In the genomic region with DNA sequence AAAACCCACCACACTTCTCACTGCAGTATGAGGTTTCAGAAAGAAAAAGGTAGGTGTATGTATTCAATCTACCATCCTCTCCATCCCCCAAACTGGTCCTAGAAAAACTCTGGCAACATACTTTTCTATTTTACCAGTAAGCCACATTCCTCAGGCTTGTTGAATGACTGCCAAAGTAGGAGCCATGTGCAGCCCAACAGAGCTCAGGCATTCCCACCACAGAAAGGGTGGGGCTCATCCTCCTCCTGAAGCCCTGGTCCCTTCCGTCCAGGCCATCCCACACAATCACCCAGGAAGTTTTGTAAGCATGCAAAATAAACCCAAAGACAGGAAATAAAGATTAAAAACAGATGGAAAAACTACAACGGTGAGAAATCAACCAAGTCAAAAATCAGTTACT, we compare ENCODE assay signal across 11 cellular contexts. TPM values are rescaled to one million over a fixed set of nuclear protein-coding genes. Genes with fewer than 3 reads are reported as not detected.
DNase-seq lines count a peak whose midpoint lies in the region; ATAC-seq, FAIRE-seq and TF ChIP-seq lines count a peak whose summit lies in the region.
"Had no signal": no experiment of that assay in that cellular context is flagged by ENCODE, and none has a peak within 500 bp of the region (broad histone marks: within the 10 kb centered on the region; RNA-seq: fewer than 3 reads in every experiment).

No MANE protein-coding gene starts in this region.

- ATAC-seq in left cardiac atrium = peak; percentile 90 to 91
- no peak for ATAC-seq in HG03354 (IDR thresholded peaks at IDR 0.05; ENCODE audit: poor library complexity, severe bottlenecking, unreplicated experiment)
- no peak for ATAC-seq in GM19328 (IDR thresholded peaks at IDR 0.05; ENCODE audit: unreplicated experiment)

- H3K4me2 ChIP-seq in astrocyte (ENCODE audit: low read length) = peak overlapping the region; percentile 59

- H3K27me3 ChIP-seq in H7 (ENCODE audit: control insufficient read depth, insufficient read depth, low read length) = no peaks in the 10 kb centered on the region
- H3K27me3 ChIP-seq in astrocyte (ENCODE audit: insufficient read depth, low read length) = no peaks in the 10 kb centered on the region
- H3K27me3 ChIP-seq in stomach smooth muscle (ENCODE audit: control insufficient read depth in 1 of 2, insufficient read depth in 2 of 2, low read length in 2 of 2) = no peaks in the 10 kb centered on the region

- no peaks in the 10 kb centered on the region for H3K79me2 ChIP-seq in astrocyte (ENCODE audit: insufficient read depth, low read length)

- FAIRE-seq in astrocyte (lab: Jason Lieb, UNC) (peak; percentile 97), GM19239 (lab: Jason Lieb, UNC) (no peak)

- no peaks in the 10 kb centered on the region for H3K27me3 Mint-ChIP-seq in astrocyte (ENCODE audit: low read depth, unreplicated experiment)
- no peaks in the 10 kb centered on the region for H3K27me3 Mint-ChIP-seq in activated T-helper 1 cell treated with anti-CD3 and anti-CD28 coated beads, Interleukin-12 subunit alpha, Interleukin-12 subunit beta, Interleukin-2, Interleukin-4 antibody, amounts not matched to agents 30 ng/mL and 10 ng/mL and 1 ng/mL, durations not matched to agents 14 hours and 24 hours and 36 hours (ENCODE audit: insufficient read depth)
- H3K27me3 Mint-ChIP-seq: activated naive CD8-positive, alpha-beta T cell treated with anti-CD3 and anti-CD28 coated beads for 36 hours had no signal

- H3K9me3 ChIP-seq in astrocyte (ENCODE audit: insufficient read depth, low read depth, low read length) (no peaks in the 10 kb centered on the region), stomach smooth muscle (ENCODE audit: control insufficient read depth in 2 of 2, low read length in 2 of 2) (no peaks in the 10 kb centered on the region)

- H3K27ac ChIP-seq in astrocyte (ENCODE audit: low read depth, low read length) (peak overlapping the region; percentile 68), stomach smooth muscle (ENCODE audit: low read length) (peak overlapping the region; percentile 41)

- H3K4me1 ChIP-seq in astrocyte (ENCODE audit: insufficient read depth, low read length) = peaks cover 32% of the 10 kb centered on the region
- H3K4me1 ChIP-seq in stomach smooth muscle (ENCODE audit: control insufficient read depth, insufficient read depth, low read length) = peaks cover 33% of the 10 kb centered on the region

- peaks cover 30% of the 10 kb centered on the region for H4K20me1 ChIP-seq in astrocyte (ENCODE audit: insufficient read depth, low read length)

- H3K27ac Mint-ChIP-seq in astrocyte (ENCODE audit: unreplicated experiment) = peak overlapping the region; percentile 81
- H3K27ac Mint-ChIP-seq in activated T-helper 1 cell treated with anti-CD3 and anti-CD28 coated beads, Interleukin-12 subunit alpha, Interleukin-12 subunit beta, Interleukin-2, Interleukin-4 antibody, amounts not matched to agents 30 ng/mL and 10 ng/mL and 1 ng/mL, durations not matched to agents 14 hours and 24 hours and 36 hours = no peak overlapping the region
- H3K27ac Mint-ChIP-seq: activated naive CD8-positive, alpha-beta T cell treated with anti-CD3 and anti-CD28 coated beads for 36 hours; T-helper 2 cell treated with Interferon-gamma antibody and Interleukin-4, amounts not matched to agents 5 μg/mL and 100 μg/mL, for 36 hours had no signal

- peaks cover 1% of the 10 kb centered on the region for H3K9me3 Mint-ChIP-seq in astrocyte (ENCODE audit: unreplicated experiment)
- H3K9me3 Mint-ChIP-seq in activated T-helper 1 cell treated with anti-CD3 and anti-CD28 coated beads, Interleukin-12 subunit alpha, Interleukin-12 subunit beta, Interleukin-2, Interleukin-4 antibody, amounts not matched to agents 30 ng/mL and 10 ng/mL and 1 ng/mL, durations not matched to agents 14 hours and 24 hours and 36 hours = no peaks in the 10 kb centered on the region
- H3K9me3 Mint-ChIP-seq: activated naive CD8-positive, alpha-beta T cell treated with anti-CD3 and anti-CD28 coated beads for 36 hours; T-helper 2 cell treated with Interferon-gamma antibody and Interleukin-4, amounts not matched to agents 5 μg/mL and 100 μg/mL, for 36 hours had no signal

- intact Hi-C loops in left cardiac atrium (cut with DNase I) = no loop called here
- intact Hi-C loops in activated T-helper 1 cell treated with anti-CD3 and anti-CD28 coated beads, Interleukin-12 subunit alpha, Interleukin-12 subunit beta, Interleukin-2, Interleukin-4 antibody, amounts not matched to agents 30 ng/mL and 10 ng/mL and 1 ng/mL, durations not matched to agents 14 hours and 24 hours and 36 hours (cut with micrococcal nuclease) = no loop called here

- H3K4me3 Mint-ChIP-seq in astrocyte (ENCODE audit: unreplicated experiment) = peak overlapping the region; percentile 2
- no peak overlapping the region for H3K4me3 Mint-ChIP-seq in activated T-helper 1 cell treated with anti-CD3 and anti-CD28 coated beads, Interleukin-12 subunit alpha, Interleukin-12 subunit beta, Interleukin-2, Interleukin-4 antibody, amounts not matched to agents 30 ng/mL and 10 ng/mL and 1 ng/mL, durations not matched to agents 14 hours and 24 hours and 36 hours
- H3K4me3 Mint-ChIP-seq: activated naive CD8-positive, alpha-beta T cell treated with anti-CD3 and anti-CD28 coated beads for 36 hours; T-helper 2 cell treated with Interferon-gamma antibody and Interleukin-4, amounts not matched to agents 5 μg/mL and 100 μg/mL, for 36 hours had no signal

- peaks cover 17% of the 10 kb centered on the region for H3K36me3 Mint-ChIP-seq in astrocyte (ENCODE audit: low read depth, unreplicated experiment)
- peaks cover 3% of the 10 kb centered on the region for H3K36me3 Mint-ChIP-seq in activated T-helper 1 cell treated with anti-CD3 and anti-CD28 coated beads, Interleukin-12 subunit alpha, Interleukin-12 subunit beta, Interleukin-2, Interleukin-4 antibody, amounts not matched to agents 30 ng/mL and 10 ng/mL and 1 ng/mL, durations not matched to agents 14 hours and 24 hours and 36 hours (ENCODE audit: low read depth)

- H3K36me3 ChIP-seq in H7 (replicated peaks; ENCODE audit: control insufficient read depth, insufficient read depth, low read length) (peaks cover 1% of the 10 kb centered on the region; the same call in 1 of the 2 replicates), astrocyte (ENCODE audit: insufficient read depth, low read length) (no peaks in the 10 kb centered on the region), stomach smooth muscle (ENCODE audit: control insufficient read depth in 2 of 2, insufficient read depth in 2 of 2, low read length in 2 of 2) (no peaks in the 10 kb centered on the region)

- peaks cover 22% of the 10 kb centered on the region for H3K4me1 Mint-ChIP-seq in astrocyte (ENCODE audit: low read depth, unreplicated experiment)
- no peaks in the 10 kb centered on the region for H3K4me1 Mint-ChIP-seq in activated T-helper 1 cell treated with anti-CD3 and anti-CD28 coated beads, Interleukin-12 subunit alpha, Interleukin-12 subunit beta, Interleukin-2, Interleukin-4 antibody, amounts not matched to agents 30 ng/mL and 10 ng/mL and 1 ng/mL, durations not matched to agents 14 hours and 24 hours and 36 hours (ENCODE audit: low read depth)

- H3K9ac ChIP-seq in astrocyte (ENCODE audit: low read length) = peak overlapping the region; percentile 24
- H3K9ac ChIP-seq in stomach smooth muscle (ENCODE audit: low read length in 2 of 2) = no peak overlapping the region

- no peak for TF ChIP-seq CTCF in astrocyte (IDR thresholded peaks at IDR 0.05; ENCODE audit: insufficient read depth, low read depth, low read length)

- no peak overlapping the region for H3K4me3 ChIP-seq in H7 (ENCODE audit: insufficient read depth, low read depth, low read length)
- H3K4me3 ChIP-seq in astrocyte (ENCODE audit: insufficient read depth, low read depth, low read length) = no peak overlapping the region
- no peak overlapping the region for H3K4me3 ChIP-seq in stomach smooth muscle (ENCODE audit: low read length in 2 of 2)

- DNase-seq in H7 = peak; percentile 55
- peak; percentile 98 for DNase-seq in astrocyte (ENCODE audit: low read depth)
- peak; percentile 60 for DNase-seq in left cardiac atrium
- DNase-seq in activated T-helper 1 cell treated with anti-CD3 and anti-CD28 coated beads, Interleukin-12 subunit alpha, Interleukin-12 subunit beta, Interleukin-2, Interleukin-4 antibody, amounts not matched to agents 30 ng/mL and 10 ng/mL and 1 ng/mL, durations not matched to agents 14 hours and 24 hours and 36 hours (ENCODE audit: low spot score) = no peak
- DNase-seq in GM19239 (ENCODE audit: insufficient read length, low spot score) = no peak
- DNase-seq: activated naive CD8-positive, alpha-beta T cell treated with anti-CD3 and anti-CD28 coated beads for 36 hours; NCI-H2081 treated with DMSO at 0.1 percent for 48 hours had no signal

- H2AFZ ChIP-seq in astrocyte (ENCODE audit: low read depth, low read length) = no peak overlapping the region

RNA-seq across cellular contexts. Expression of a gene that starts 57.2 kb away (rescaled TPM):
- total RNA-seq in H7 (2014; rRNA removed; shearing (Covaris generic)) = 44.7 and 63.0 TPM in 2 replicates
- 32.3 and 32.5 TPM in 2 replicates for total RNA-seq in astrocyte
- 10 to 100 TPM; 18.9 to 24.9 TPM for total RNA-seq in left cardiac atrium
- total RNA-seq in activated T-helper 1 cell treated with anti-CD3 and anti-CD28 coated beads, Interleukin-12 subunit alpha, Interleukin-12 subunit beta, Interleukin-2, Interleukin-4 antibody, amounts not matched to agents 30 ng/mL and 10 ng/mL and 1 ng/mL, durations not matched to agents 14 hours and 24 hours and 36 hours = 56.2 and 56.4 TPM in 2 replicates

Comparison
In these comparisons a context has a peak if more than half of its experiments do, and no peak if none do; other contexts are left out.
1. DNase-seq: peak in H7 (single experiment), astrocyte (single experiment) and left cardiac atrium (single experiment); none in activated T-helper 1 cell treated with anti-CD3 and anti-CD28 coated beads, Interleukin-12 subunit alpha, Interleukin-12 subunit beta, Interleukin-2, Interleukin-4 antibody, amounts not matched to agents 30 ng/mL and 10 ng/mL and 1 ng/mL, durations not matched to agents 14 hours and 24 hours and 36 hours (single experiment) and GM19239 (single experiment).
2. ATAC-seq: peak in left cardiac atrium (2 of 2); none in HG03354 (single experiment) and GM19328 (single experiment).